ENCODE assay signal across 9 cellular contexts in genomic region chr11:130449246-130449990, GRCh38. TPM values are rescaled to one million over a fixed set of nuclear protein-coding genes. Genes with fewer than 3 reads are reported as not detected.
DNase-seq lines count a peak whose midpoint lies in the region; ATAC-seq and TF ChIP-seq lines count a peak whose summit lies in the region.
"Had no signal": no experiment of that assay in that cellular context is flagged by ENCODE, and none has a peak within 500 bp of the region (broad histone marks: within the 10 kb centered on the region; RNA-seq: fewer than 3 reads in every experiment).

No MANE protein-coding gene starts in this region.

- TF ChIP-seq CTCF in mucosa of descending colon (IDR thresholded peaks at IDR 0.05) (no peak), upper lobe of right lung (IDR thresholded peaks at IDR 0.05) (no peak)

- no peaks in the 10 kb centered on the region for H3K9me3 Mint-ChIP-seq in activated T-cell treated with anti-CD3 and anti-CD28 coated beads, Interleukin-2, amount 50 U/mL, for 72 hours

- peak overlapping the region; percentile 64 to 70 for H3K4me3 Mint-ChIP-seq in activated T-cell treated with anti-CD3 and anti-CD28 coated beads, Interleukin-2, amount 50 U/mL, for 72 hours

- no peaks in the 10 kb centered on the region for H3K36me3 ChIP-seq in mucosa of descending colon (ENCODE audit: low read depth)
- H3K36me3 ChIP-seq in upper lobe of right lung: no peaks in the 10 kb centered on the region

- peaks cover 4% of the 10 kb centered on the region for H3K4me1 Mint-ChIP-seq in activated T-cell treated with anti-CD3 and anti-CD28 coated beads, Interleukin-2, amount 50 U/mL, for 72 hours (ENCODE audit: low read depth)

- peak overlapping the region; percentile 3 for H3K4me3 ChIP-seq in mucosa of descending colon
- peak overlapping the region; percentile 62 for H3K4me3 ChIP-seq in upper lobe of right lung

- intact Hi-C loops in mucosa of descending colon (cut with DNase I, micrococcal nuclease): no loop called here
- intact Hi-C loops in upper lobe of right lung (cut with DNase I): no loop called here

- no peak for ATAC-seq in activated T-cell treated with anti-CD3 and anti-CD28 coated beads, Interleukin-2, amount 50 U/mL, for 72 hours (replicated peaks in 1 of 2)
- ATAC-seq in mucosa of descending colon: peak; percentile 14
- peak; percentile 1 for ATAC-seq in upper lobe of right lung
- no peak for ATAC-seq in HG03378 (IDR thresholded peaks at IDR 0.05; ENCODE audit: unreplicated experiment)

- H3K4me1 ChIP-seq in mucosa of descending colon (ENCODE audit: low read depth) (peaks cover 9% of the 10 kb centered on the region), upper lobe of right lung (peaks cover 5% of the 10 kb centered on the region)

- in situ Hi-C loops in KBM-7 (cut with MboI; ENCODE audit: low pct_unique_long_range_greater_than_20kb, low sequenced_read_pairs): loop anchor here (25.0 kb wide), 1 partner anchor 413 kb away; no protein-coding TSS in a partner anchor

- H3K9me3 ChIP-seq in mucosa of descending colon: no peaks in the 10 kb centered on the region
- no peaks in the 10 kb centered on the region for H3K9me3 ChIP-seq in upper lobe of right lung

- peaks cover 11% of the 10 kb centered on the region for H3K27me3 ChIP-seq in upper lobe of right lung

- peaks cover 33% of the 10 kb centered on the region for H3K27me3 Mint-ChIP-seq in activated T-cell treated with anti-CD3 and anti-CD28 coated beads, Interleukin-2, amount 50 U/mL, for 72 hours (ENCODE audit: low read depth)

- no peak for DNase-seq in activated T-cell treated with anti-CD3 and anti-CD28 coated beads, Interleukin-2, amount 50 U/mL, for 72 hours
- no peak for DNase-seq in activated T-cell treated with anti-CD3 and anti-CD28 coated beads, Interleukin-2, amount 50 U/mL, for 1 hour
- DNase-seq in dermis blood vessel endothelial cell: peak; percentile 6
- DNase-seq in mucosa of descending colon: peak in 1 of 3 donors; percentile 52
- peak; percentile 69 for DNase-seq in upper lobe of right lung
- no peak for DNase-seq in KBM-7
- no peak for DNase-seq in NCI-H2029 treated with DMSO at 0.1 percent for 48 hours (lab: John Stamatoyannopoulos, UW)
- DNase-seq: activated CD4-positive, alpha-beta T cell treated with anti-CD3 and anti-CD28 coated beads for 4 hours had no signal

- H3K27ac ChIP-seq in upper lobe of right lung: peak overlapping the region; percentile 75

- no peaks in the 10 kb centered on the region for H3K36me3 Mint-ChIP-seq in activated T-cell treated with anti-CD3 and anti-CD28 coated beads, Interleukin-2, amount 50 U/mL, for 72 hours (ENCODE audit: insufficient read depth in 2 of 2)

- H3K27ac Mint-ChIP-seq in activated T-cell treated with anti-CD3 and anti-CD28 coated beads, Interleukin-2, amount 50 U/mL, for 72 hours: no peak overlapping the region

RNA-seq across cellular contexts. Expression of gene ADAMTS15, which starts 1.0 kb away (rescaled TPM):
- total RNA-seq in activated T-cell treated with anti-CD3 and anti-CD28 coated beads, Interleukin-2, amount 50 U/mL, for 72 hours: under 1 TPM; 0.05 to 0.07 TPM
- total RNA-seq in dermis blood vessel endothelial cell: 2.7 and 4.6 TPM in 2 replicates
- 1 to 10 TPM; 1.8 to 7.8 (median 3.5) TPM for total RNA-seq in mucosa of descending colon
- 8.2 TPM for total RNA-seq in upper lobe of right lung

RNA-seq across cellular contexts. Expression of gene ADAMTS8, which starts 21.0 kb away (rescaled TPM):
- not detected for total RNA-seq in activated T-cell treated with anti-CD3 and anti-CD28 coated beads, Interleukin-2, amount 50 U/mL, for 72 hours
- total RNA-seq in dermis blood vessel endothelial cell (not detected in 2 replicates), mucosa of descending colon (10 to 100 TPM in 1 of 3 donors, 1 to 10 TPM in 1, under 1 TPM in 1; 0.38 to 10.5 (median 2.6) TPM), upper lobe of right lung (39.1 TPM)

Comparison
In these comparisons a context has a peak if more than half of its experiments do, and no peak if none do; other contexts are left out.
1. ATAC-seq: peak in mucosa of descending colon (single experiment) and upper lobe of right lung (single experiment); none in activated T-cell treated with anti-CD3 and anti-CD28 coated beads, Interleukin-2, amount 50 U/mL, for 72 hours (0 of 2) and HG03378 (single experiment).
2. DNase-seq: peak in dermis blood vessel endothelial cell (single experiment) and upper lobe of right lung (single experiment); none in activated T-cell treated with anti-CD3 and anti-CD28 coated beads, Interleukin-2, amount 50 U/mL, for 72 hours (0 of 2), activated T-cell treated with anti-CD3 and anti-CD28 coated beads, Interleukin-2, amount 50 U/mL, for 1 hour (single experiment), KBM-7 (single experiment) and NCI-H2029 treated with DMSO at 0.1 percent for 48 hours (single experiment).